9 cellular contexts compared by ENCODE assay signal in genomic region chr15:65414841-65415621, GRCh38. TPM values are rescaled to one million over a fixed set of nuclear protein-coding genes. Genes with fewer than 3 reads are reported as not detected.
DNase-seq lines count a peak whose midpoint lies in the region; ATAC-seq and TF ChIP-seq lines count a peak whose summit lies in the region.
"Had no signal": no experiment of that assay in that cellular context is flagged by ENCODE, and none has a peak within 500 bp of the region (broad histone marks: within the 10 kb centered on the region; RNA-seq: fewer than 3 reads in every experiment).

No MANE protein-coding gene starts in this region.

- peaks cover 83% of the 10 kb centered on the region for H3K4me1 Mint-ChIP-seq in nephron progenitor cell
- no peaks in the 10 kb centered on the region for H3K4me1 Mint-ChIP-seq in activated CD4-positive, alpha-beta T cell treated with anti-CD3 and anti-CD28 coated beads, Interleukin-2, amount 10 ng/mL, durations not matched to agents 24 days and 14 days

- intact Hi-C loops in activated CD4-positive, alpha-beta T cell treated with anti-CD3 and anti-CD28 coated beads, Interleukin-2, amount 10 ng/mL, durations not matched to agents 24 days and 14 days (cut with micrococcal nuclease): no loop called here

- DNase-seq in DMS79 (lab: John Stamatoyannopoulos, UW) (peak; percentile 36), NCI-H510A treated with DMSO at 0.1 percent for 48 hours (lab: John Stamatoyannopoulos, UW) (peak; percentile 66), fibroblast of mammary gland (ENCODE audit: low read depth) (peak; percentile 26), nephron progenitor cell (peak; percentile 64), BE2C (no peak)
- no peak for DNase-seq in activated CD4-positive, alpha-beta T cell treated with anti-CD3 and anti-CD28 coated beads for 4 hours
- DNase-seq in activated CD4-positive, alpha-beta T cell treated with anti-CD3 and anti-CD28 coated beads, Interleukin-2, amount 10 ng/mL, durations not matched to agents 24 days and 14 days: no peak

- H3K27ac Mint-ChIP-seq in nephron progenitor cell: peak overlapping the region; percentile 16
- H3K27ac Mint-ChIP-seq in activated CD4-positive, alpha-beta T cell treated with anti-CD3 and anti-CD28 coated beads, Interleukin-2, amount 10 ng/mL, durations not matched to agents 24 days and 14 days: no peak overlapping the region
- H3K27ac Mint-ChIP-seq: activated naive CD4-positive, alpha-beta T cell treated with anti-CD3 and anti-CD28 coated beads, Interleukin-2, amount 50 U/mL, for 72 hours had no signal

- H3K4me1 ChIP-seq in BE2C: no peaks in the 10 kb centered on the region; the same call in 1 of the 2 replicates

- H3K4me3 Mint-ChIP-seq in nephron progenitor cell: peak overlapping the region; percentile 63
- no peak overlapping the region for H3K4me3 Mint-ChIP-seq in activated CD4-positive, alpha-beta T cell treated with anti-CD3 and anti-CD28 coated beads, Interleukin-2, amount 10 ng/mL, durations not matched to agents 24 days and 14 days

- no peaks in the 10 kb centered on the region for H3K27me3 ChIP-seq in BE2C

- no peaks in the 10 kb centered on the region for H3K9me3 Mint-ChIP-seq in nephron progenitor cell
- H3K9me3 Mint-ChIP-seq in activated CD4-positive, alpha-beta T cell treated with anti-CD3 and anti-CD28 coated beads, Interleukin-2, amount 10 ng/mL, durations not matched to agents 24 days and 14 days: no peaks in the 10 kb centered on the region
- H3K9me3 Mint-ChIP-seq: activated naive CD4-positive, alpha-beta T cell treated with anti-CD3 and anti-CD28 coated beads, Interleukin-2, amount 50 U/mL, for 72 hours had no signal

- no peaks in the 10 kb centered on the region for H3K36me3 ChIP-seq in BE2C

- no peaks in the 10 kb centered on the region for H3K9me3 ChIP-seq in BE2C

- no peak for TF ChIP-seq CTCF in fibroblast of mammary gland (conservative IDR thresholded peaks at IDR 0.05; ENCODE audit: control insufficient read depth, insufficient read depth, low read depth, low read length)
- no peak for TF ChIP-seq CTCF in nephron progenitor cell (IDR thresholded peaks at IDR 0.05)
- TF ChIP-seq CTCF in BE2C (IDR thresholded peaks at IDR 0.05; ENCODE audit: low read depth, low read length): no peak

- H3K4me3 ChIP-seq in fibroblast of mammary gland (ENCODE audit: control insufficient read depth, low read depth, low read length): no peak overlapping the region
- no peak overlapping the region for H3K4me3 ChIP-seq in BE2C (ENCODE audit: low read depth, low read length)

- no peaks in the 10 kb centered on the region for H3K36me3 Mint-ChIP-seq in nephron progenitor cell (ENCODE audit: low read depth)
- no peaks in the 10 kb centered on the region for H3K36me3 Mint-ChIP-seq in activated CD4-positive, alpha-beta T cell treated with anti-CD3 and anti-CD28 coated beads, Interleukin-2, amount 10 ng/mL, durations not matched to agents 24 days and 14 days (ENCODE audit: low read depth)

- peaks cover 3% of the 10 kb centered on the region for H3K27me3 Mint-ChIP-seq in nephron progenitor cell (ENCODE audit: low read depth, poor library complexity)
- H3K27me3 Mint-ChIP-seq in activated CD4-positive, alpha-beta T cell treated with anti-CD3 and anti-CD28 coated beads, Interleukin-2, amount 10 ng/mL, durations not matched to agents 24 days and 14 days: peaks cover 40% of the 10 kb centered on the region

- no peak for ATAC-seq in HG02852 (IDR thresholded peaks at IDR 0.05; ENCODE audit: unreplicated experiment)
- ATAC-seq: activated naive CD4-positive, alpha-beta T cell treated with anti-CD3 and anti-CD28 coated beads, Interleukin-2, amount 50 U/mL, for 72 hours had no signal

RNA-seq across cellular contexts. Expression of gene IGDCC4, which starts 7.7 kb away (rescaled TPM):
- total RNA-seq in activated CD4-positive, alpha-beta T cell treated with anti-CD3 and anti-CD28 coated beads, Interleukin-2, amount 10 ng/mL, durations not matched to agents 24 days and 14 days: 0.19 and 0.26 TPM in 2 replicates
- polyA plus RNA-seq in BE2C (2012; ENCODE audit: insufficient read depth, insufficient read length, low read depth): 4.5 TPM

RNA-seq across cellular contexts. Expression of gene IGDCC3, which starts 37.2 kb away (rescaled TPM):
- not detected in 2 replicates for total RNA-seq in activated CD4-positive, alpha-beta T cell treated with anti-CD3 and anti-CD28 coated beads, Interleukin-2, amount 10 ng/mL, durations not matched to agents 24 days and 14 days
- polyA plus RNA-seq in BE2C (2012; ENCODE audit: insufficient read depth, insufficient read length, low read depth): 92.6 TPM
- total RNA-seq: activated naive CD4-positive, alpha-beta T cell treated with anti-CD3 and anti-CD28 coated beads, Interleukin-2, amount 50 U/mL, for 72 hours had no signal

Comparison
In these comparisons a context has a peak if more than half of its experiments do, and no peak if none do; other contexts are left out.
1. DNase-seq: peak in DMS79 (single experiment), NCI-H510A treated with DMSO at 0.1 percent for 48 hours (single experiment), fibroblast of mammary gland (single experiment) and nephron progenitor cell (single experiment); none in activated CD4-positive, alpha-beta T cell treated with anti-CD3 and anti-CD28 coated beads for 4 hours (0 of 2), activated CD4-positive, alpha-beta T cell treated with anti-CD3 and anti-CD28 coated beads, Interleukin-2, amount 10 ng/mL, durations not matched to agents 24 days and 14 days (single experiment) and BE2C (single experiment).